In genomic region chr7:120950539-120951308, GRCh38 we compare ENCODE assay signal across 8 cellular contexts. TPM values are rescaled to one million over a fixed set of nuclear protein-coding genes. Genes with fewer than 3 reads are reported as not detected.
A peak's percentile ranks its signal among the peaks of the same experiment; 100 is the strongest.
DNase-seq lines count a peak whose midpoint lies in the region; ATAC-seq and TF ChIP-seq lines count a peak whose summit lies in the region.

A gene with protein sequence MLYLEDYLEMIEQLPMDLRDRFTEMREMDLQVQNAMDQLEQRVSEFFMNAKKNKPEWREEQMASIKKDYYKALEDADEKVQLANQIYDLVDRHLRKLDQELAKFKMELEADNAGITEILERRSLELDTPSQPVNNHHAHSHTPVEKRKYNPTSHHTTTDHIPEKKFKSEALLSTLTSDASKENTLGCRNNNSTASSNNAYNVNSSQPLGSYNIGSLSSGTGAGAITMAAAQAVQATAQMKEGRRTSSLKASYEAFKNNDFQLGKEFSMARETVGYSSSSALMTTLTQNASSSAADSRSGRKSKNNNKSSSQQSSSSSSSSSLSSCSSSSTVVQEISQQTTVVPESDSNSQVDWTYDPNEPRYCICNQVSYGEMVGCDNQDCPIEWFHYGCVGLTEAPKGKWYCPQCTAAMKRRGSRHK (plus strand): TSS chr7:120950777. CDS start chr7:120950897, 120 bp downstream.

- in situ Hi-C loops in KBM-7 (cut with MboI; ENCODE audit: low pct_unique_long_range_greater_than_20kb, low sequenced_read_pairs): no loop called here

- H3K27ac Mint-ChIP-seq in activated T-cell treated with anti-CD3 and anti-CD28 coated beads, Interleukin-2, amount 50 U/mL, for 24 hours: peak within 1 kb of the TSS; percentile 99

- H3K9me3 Mint-ChIP-seq in activated T-cell treated with anti-CD3 and anti-CD28 coated beads, Interleukin-2, amount 50 U/mL, for 24 hours: no peaks in the 10 kb centered on the region

- peaks cover 28% of the 10 kb centered on the region for H3K4me1 Mint-ChIP-seq in activated T-cell treated with anti-CD3 and anti-CD28 coated beads, Interleukin-2, amount 50 U/mL, for 24 hours (ENCODE audit: low read depth)

- peak; percentile 98 for ATAC-seq in GM21717 (IDR thresholded peaks at IDR 0.05; ENCODE audit: unreplicated experiment)

- H3K27me3 Mint-ChIP-seq in activated T-cell treated with anti-CD3 and anti-CD28 coated beads, Interleukin-2, amount 50 U/mL, for 24 hours: peaks cover 19% of the 10 kb centered on the region

- peak; percentile 98 for DNase-seq in DMS153 treated with DMSO at 0.1 percent for 48 hours (lab: John Stamatoyannopoulos, UW; ENCODE audit: unreplicated experiment)
- DNase-seq in KBM-7: peak; percentile 99
- peak; percentile 100 for DNase-seq in activated T-cell treated with anti-CD3 and anti-CD28 coated beads, Interleukin-2, amount 50 U/mL, for 24 hours
- peak; percentile 78 for DNase-seq in epithelial cell of proximal tubule (ENCODE audit: low read depth)
- DNase-seq in mucosa of gallbladder (ENCODE audit: low spot score): peak; percentile 98
- DNase-seq in stimulated activated CD8-positive, alpha-beta memory T cell treated with anti-CD3 and anti-CD28 coated beads, Interleukin-4, amount 100 ng/mL, for 4 hours (ENCODE audit: low read depth in 2 of 2, low spot score in 1 of 2): peak; percentile 94 to 97

- H3K4me3 Mint-ChIP-seq in activated T-cell treated with anti-CD3 and anti-CD28 coated beads, Interleukin-2, amount 50 U/mL, for 24 hours: peak within 1 kb of the TSS; percentile 95

- no peak for TF ChIP-seq CTCF in epithelial cell of proximal tubule (conservative IDR thresholded peaks at IDR 0.05; ENCODE audit: low read depth, low read length)

- peaks cover 43% of the 10 kb centered on the region for H3K36me3 Mint-ChIP-seq in activated T-cell treated with anti-CD3 and anti-CD28 coated beads, Interleukin-2, amount 50 U/mL, for 24 hours (ENCODE audit: low read depth)

- peak within 1 kb of the TSS; percentile 68 for H3K4me3 ChIP-seq in epithelial cell of proximal tubule (ENCODE audit: low read depth, low read length)

TF ChIP-seq in PFSK-1, 5 proteins besides CTCF, POLR2A, EP300 and RAD21:
- TF ChIP-seq POLR2AphosphoS5 (IDR thresholded peaks at IDR 0.05; ENCODE audit: low read depth, low read length) (peak; percentile 90), SIN3A (IDR thresholded peaks at IDR 0.05; ENCODE audit: borderline replicate concordance, insufficient read depth, low read length) (peak; percentile 66; the same call in 1 of the 2 replicates), FOXP2 (optimal IDR thresholded peaks at IDR 0.05; ENCODE audit: borderline replicate concordance, extremely low read depth, extremely low read length, insufficient read depth) (peak; percentile 91), TAF1 (IDR thresholded peaks at IDR 0.05; ENCODE audit: borderline replicate concordance, insufficient read depth, low read length) (0 out of 2 replicates have a peak, but pooled peaks have one; percentile 29), REST (IDR thresholded peaks at IDR 0.05; ENCODE audit: insufficient read depth in 1 of 2, low read depth in 2 of 2, low read length in 2 of 2) (peak in 1 of 2 experiments; percentile 45; a peak in 1 of 4 replicates)

RNA-seq across cellular contexts. Expression of the gene that starts here (rescaled TPM):
- 5.0 TPM for polyA plus RNA-seq in PFSK-1 (2012; ENCODE audit: insufficient read length, low read depth)
- total RNA-seq in epithelial cell of proximal tubule (9.1 and 11.0 TPM in 2 replicates), mucosa of gallbladder (14.4 TPM)

Comparison
In these comparisons a context has a peak if more than half of its experiments do, and no peak if none do; other contexts are left out.
1. Peak in every context shown above with its lines: DNase-seq, ATAC-seq and H3K4me3 ChIP-seq.